ENCODE assay signal across 35 cellular contexts in genomic region chr2:63695583-63695982, GRCh38.
"Had no signal": no experiment of that assay in that cellular context is flagged by ENCODE, and none has a peak within 500 bp of the region (broad histone marks: within the 10 kb centered on the region; RNA-seq: fewer than 3 reads in every experiment).

No MANE protein-coding gene starts in this region.

- H3K4me3 ChIP-seq: MG63 had no signal

- H3K9me3 ChIP-seq: MG63 had no signal

- DNase-seq: Karpas-422, Kasumi-1, MG63, MM.1S, MV-4-11, NCI-H1048, NCI-H1092, NCI-H1092 treated with DMSO at 0.1 percent for 48 hours, NCI-H1105, NCI-H1105 treated with DMSO at 0.1 percent for 48 hours, NCI-H1417, NCI-H1417 treated with DMSO at 0.1 percent for 48 hours, NCI-H1436, NCI-H1436 treated with DMSO at 0.1 percent for 48 hours, NCI-H146, NCI-H1694, NCI-H1694 treated with DMSO at 0.1 percent for 48 hours, NCI-H187, NCI-H187 treated with DMSO at 0.1 percent for 48 hours, NCI-H1930, NCI-H2029, NCI-H2029 treated with DMSO at 0.1 percent for 48 hours, NCI-H2081, NCI-H2081 treated with DMSO at 0.1 percent for 48 hours, NCI-H2107, NCI-H2171, NCI-H2171 treated with DMSO at 0.1 percent for 48 hours, NCI-H2227 treated with DMSO at 0.1 percent for 48 hours, NCI-H226, NCI-H345, NCI-H446, NCI-H446 treated with DMSO at 0.1 percent for 48 hours, NCI-H510A, NCI-H510A treated with DMSO at 0.1 percent for 48 hours, NCI-H524 had no signal

- H3K27me3 ChIP-seq: MG63 had no signal

- H3K36me3 ChIP-seq: MG63 had no signal
